8 cellular contexts compared by ENCODE assay signal in genomic region chr16:84617631-84618427, GRCh38. TPM values are rescaled to one million over a fixed set of nuclear protein-coding genes. Genes with fewer than 3 reads are reported as not detected.
DNase-seq lines count a peak whose midpoint lies in the region; ATAC-seq and TF ChIP-seq lines count a peak whose summit lies in the region.

TSS of gene COTL1 (minus strand) at chr16:84618078. CDS start at chr16:84617914, 164 bp downstream.

- H3K9me3 Mint-ChIP-seq in chondrocyte (ENCODE audit: low read depth), result no peaks in the 10 kb centered on the region

- peak within 1 kb of the TSS; percentile 89 for H3K4me3 Mint-ChIP-seq in chondrocyte (ENCODE audit: unreplicated experiment)

- H3K4me1 Mint-ChIP-seq in chondrocyte (ENCODE audit: low read depth), result peaks cover 53% of the 10 kb centered on the region

- peak within 1 kb of the TSS; percentile 96 for H3K27ac Mint-ChIP-seq in chondrocyte (ENCODE audit: unreplicated experiment)

- DNase-seq in AG20443 (ENCODE audit: low spot score), result peak; percentile 97
- DNase-seq in NCI-H510A treated with DMSO at 0.1 percent for 48 hours (lab: John Stamatoyannopoulos, UW), result peak; percentile 98
- DNase-seq in activated CD4-positive, alpha-beta T cell treated with anti-CD3 and anti-CD28 coated beads for 24 hours (ENCODE audit: low read depth in 2 of 2), result peak; percentile 95 to 97
- DNase-seq in chondrocyte (ENCODE audit: low spot score), result no peak
- DNase-seq in kidney tubule cell (ENCODE audit: low spot score), result peak; percentile 98
- DNase-seq in stimulated activated CD4-positive, alpha-beta T cell treated with anti-CD3 and anti-CD28 coated beads, Interleukin-1b, Interleukin-23, amount 100 ng/mL, for 1 hour (ENCODE audit: low read depth in 2 of 2), result peak; percentile 87 to 88

- peak; percentile 90 for TF ChIP-seq POLR2A in GM19099 (IDR thresholded peaks at IDR 0.05; ENCODE audit: extremely low read depth, insufficient read length, low read depth)

- no peak for TF ChIP-seq CTCF in chondrocyte (IDR thresholded peaks at IDR 0.05)

- H3K27me3 Mint-ChIP-seq in chondrocyte (ENCODE audit: low read depth), result no peaks in the 10 kb centered on the region

- H3K36me3 Mint-ChIP-seq in chondrocyte (ENCODE audit: low read depth), result no peaks in the 10 kb centered on the region

- peak; percentile 87 for ATAC-seq in HG03432 (IDR thresholded peaks at IDR 0.05; ENCODE audit: unreplicated experiment)

RNA-seq across cellular contexts. Expression of gene COTL1, which starts in this region (rescaled TPM):
- 27.4 to 57.6 TPM (median 52.8 TPM) in 3 replicates for total RNA-seq in chondrocyte
